ENCODE assay signal across 10 cellular contexts in the genomic region with DNA sequence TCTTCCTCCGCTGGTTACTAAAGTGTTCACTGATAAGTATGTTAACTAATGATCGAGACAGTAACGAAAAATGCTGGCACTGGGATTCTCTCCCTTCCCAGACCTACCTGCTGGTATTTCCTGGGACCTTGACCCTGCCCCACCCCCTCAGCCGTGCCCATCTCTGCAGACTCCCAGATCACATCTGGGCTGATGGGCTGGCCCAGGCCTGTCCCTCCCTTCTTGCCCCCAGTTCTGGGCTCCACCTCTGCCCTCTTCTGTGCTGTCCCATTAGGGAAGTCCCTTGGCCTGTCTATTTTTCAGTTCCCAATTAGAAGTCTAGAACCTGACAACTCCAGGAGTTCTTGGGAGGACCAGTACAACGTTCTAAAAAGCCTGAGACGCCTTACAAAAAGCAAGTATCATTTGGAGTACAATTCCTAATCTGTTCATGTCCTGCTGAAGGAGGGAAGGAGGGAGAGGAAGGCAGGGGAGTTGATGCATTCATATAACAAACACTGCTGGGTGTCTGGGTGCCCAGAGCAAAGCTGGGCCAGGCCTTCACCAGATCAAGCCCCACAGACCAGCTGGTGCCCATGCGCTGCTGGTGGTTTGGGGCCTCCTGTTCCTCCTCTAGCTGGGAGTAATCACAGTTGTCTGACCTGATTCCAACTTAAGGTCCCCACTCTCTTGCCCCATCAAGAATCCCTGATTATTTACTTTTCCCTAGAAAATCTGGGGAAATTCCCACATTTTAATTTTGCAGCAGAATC. TPM values are rescaled to one million over a fixed set of nuclear protein-coding genes. Genes with fewer than 3 reads are reported as not detected.
DNase-seq lines count a peak whose midpoint lies in the region; ATAC-seq and TF ChIP-seq lines count a peak whose summit lies in the region.
"Had no signal": no experiment of that assay in that cellular context is flagged by ENCODE, and none has a peak within 500 bp of the region (broad histone marks: within the 10 kb centered on the region; RNA-seq: fewer than 3 reads in every experiment).

No MANE protein-coding gene starts in this region.

- H3K36me3 Mint-ChIP-seq in mesothelial cell of epicardium = peaks cover 3% of the 10 kb centered on the region

- TF ChIP-seq CTCF in heart left ventricle (IDR thresholded peaks at IDR 0.05) (no peak), VCaP (conservative IDR thresholded peaks at IDR 0.05) (no peak), mesothelial cell of epicardium (IDR thresholded peaks at IDR 0.05; ENCODE audit: unreplicated experiment) (no peak), upper lobe of right lung (IDR thresholded peaks at IDR 0.05) (no peak), dorsolateral prefrontal cortex (IDR thresholded peaks at IDR 0.05 in 54 of 56, conservative IDR thresholded peaks at IDR 0.05 in 2 of 56; ENCODE audit: low read depth in 1 of 56, partially characterized antibody in 56 of 56) (no peak)

- H3K27me3 ChIP-seq in heart left ventricle (no peaks in the 10 kb centered on the region), upper lobe of right lung (no peaks in the 10 kb centered on the region), dorsolateral prefrontal cortex (peaks cover 0 to 7% (median 0%) of the 10 kb centered on the region in 45 donors)
- H3K27me3 ChIP-seq: BE2C had no signal

- no peak for ATAC-seq in heart left ventricle
- ATAC-seq in Right ventricle myocardium superior (ENCODE audit: poor library complexity) = no peak
- ATAC-seq in upper lobe of right lung = no peak

- H3K9me3 Mint-ChIP-seq in mesothelial cell of epicardium = no peaks in the 10 kb centered on the region

- TF ChIP-seq POLR2A in heart left ventricle (IDR thresholded peaks at IDR 0.05) = no peak

- H3K4me3 ChIP-seq in heart left ventricle (no peak overlapping the region), upper lobe of right lung (no peak overlapping the region), dorsolateral prefrontal cortex (no peak overlapping the region)

- peaks cover 24% of the 10 kb centered on the region for H3K4me1 Mint-ChIP-seq in mesothelial cell of epicardium

- no peak overlapping the region for H3K4me3 Mint-ChIP-seq in mesothelial cell of epicardium

- no peak for DNase-seq in heart left ventricle
- DNase-seq in Right ventricle myocardium superior = no peak
- DNase-seq in mesothelial cell of epicardium (ENCODE audit: low spot score in 2 of 2, unreplicated experiment in 2 of 2) = no peak
- DNase-seq in upper lobe of right lung = no peak
- no peak for DNase-seq in GDM1 (lab: John Stamatoyannopoulos, UW)
- DNase-seq in dorsolateral prefrontal cortex = no peak
- DNase-seq in NCI-H2171 treated with DMSO at 0.1 percent for 48 hours (lab: John Stamatoyannopoulos, UW) = no peak
- DNase-seq: hippocampal formation had no signal

- H3K9me3 ChIP-seq in heart left ventricle (no peaks in the 10 kb centered on the region), upper lobe of right lung (no peaks in the 10 kb centered on the region)
- H3K9me3 ChIP-seq: BE2C had no signal

- intact Hi-C loops in heart left ventricle (cut with DNase I) = loop anchor here in 1 of 10 donors (5.0 kb wide), 1 partner anchor 41 kb away; no protein-coding TSS in a partner anchor
- intact Hi-C loops in Right ventricle myocardium superior (cut with DNase I) = no loop called here
- intact Hi-C loops in upper lobe of right lung (cut with DNase I) = no loop called here
- intact Hi-C loops in dorsolateral prefrontal cortex (cut with DNase I) = no loop called here

- H3K4me1 ChIP-seq in heart left ventricle = peaks cover 2 to 81% (median 67%) of the 10 kb centered on the region in 12 donors
- H3K4me1 ChIP-seq in upper lobe of right lung = peaks cover 28% of the 10 kb centered on the region

- H3K36me3 ChIP-seq in heart left ventricle (peaks cover 0 to 67% (median 46%) of the 10 kb centered on the region in 9 donors), upper lobe of right lung (no peaks in the 10 kb centered on the region)
- H3K36me3 ChIP-seq: BE2C had no signal

- 57 to 71% (median 66%) methylated on average over 7 of the region's 7 CpGs for WGBS in heart left ventricle, 4 donors

- peak overlapping the region; percentile 68 for H3K27ac Mint-ChIP-seq in mesothelial cell of epicardium

- peak overlapping the region in 11 of 12 donors; percentile 9 to 89 (median 74) for H3K27ac ChIP-seq in heart left ventricle
- H3K27ac ChIP-seq in VCaP = peak overlapping the region; percentile 94
- peak overlapping the region; percentile 48 for H3K27ac ChIP-seq in upper lobe of right lung
- peak overlapping the region in 9 of 59 donors; percentile 9 to 64 (median 26) for H3K27ac ChIP-seq in dorsolateral prefrontal cortex

- peaks cover 12% of the 10 kb centered on the region for H3K27me3 Mint-ChIP-seq in mesothelial cell of epicardium (ENCODE audit: low read depth)

RNA-seq across cellular contexts. Expression of a gene that starts 47.1 kb away (rescaled TPM):
- total RNA-seq in heart left ventricle = 10 to 100 TPM; 16.1 to 47.1 (median 25.8) TPM
- polyA plus RNA-seq in heart left ventricle = 10 to 100 TPM; 11.8 to 37.9 TPM
- 28.8 TPM for total RNA-seq in Right ventricle myocardium superior
- 10.9 to 11.8 TPM (median 11.7 TPM) in 3 replicates for total RNA-seq in mesothelial cell of epicardium
- total RNA-seq in upper lobe of right lung = 25.0 TPM
- 10 to 100 TPM in 115 of 120 experiments, 1 to 10 TPM in 5; 8.3 to 21.9 (median 13.9) TPM for total RNA-seq in dorsolateral prefrontal cortex
